Comparison of ENCODE assay signal across 17 cellular contexts in the genomic region with DNA sequence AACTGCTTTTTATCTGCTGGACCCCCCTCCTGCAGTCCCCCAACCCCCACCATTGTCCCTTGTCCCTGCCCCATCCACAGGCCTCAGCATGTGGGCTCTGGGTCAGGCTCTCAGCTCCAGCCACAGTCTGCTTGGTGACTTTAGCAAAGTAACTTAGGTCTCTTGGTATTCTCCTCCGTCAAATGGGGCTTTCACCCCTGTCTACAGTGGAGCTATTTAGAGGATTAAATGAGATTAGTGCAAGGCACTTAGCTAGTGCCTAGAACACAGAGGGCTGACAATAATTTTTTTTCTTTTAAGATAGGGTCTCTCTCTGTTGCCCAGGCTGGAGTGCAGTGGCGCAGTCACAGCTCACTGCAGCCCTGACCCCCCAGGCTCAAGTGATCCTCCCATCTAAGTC.
A peak's percentile ranks its signal among the peaks of the same experiment; 100 is the strongest.
DNase-seq lines count a peak whose midpoint lies in the region; ATAC-seq, FAIRE-seq and TF ChIP-seq lines count a peak whose summit lies in the region.
"Had no signal": no experiment of that assay in that cellular context is flagged by ENCODE, and none has a peak within 500 bp of the region (broad histone marks: within the 10 kb centered on the region; RNA-seq: fewer than 3 reads in every experiment).

No MANE protein-coding gene starts in this region.

- H2BK120ac ChIP-seq in H1 (replicated peaks; ENCODE audit: low read depth, low read length) = no peak overlapping the region

- POLR2A ChIA-PET in H1 (lab: Charles Lee; ENCODE audit: partially characterized antibody) = interaction anchor here (1.4 kb wide), 1 partner anchor 23 kb away, joined by 3 read pairs; no protein-coding TSS in a partner anchor
- POLR2A ChIA-PET in CD8-positive, alpha-beta memory T cell (lab: Charles Lee) = no interaction called here

- H4K5ac ChIP-seq in H1 (ENCODE audit: insufficient read length, low read depth, low read length) = no peak overlapping the region

- no peak for TF ChIP-seq POLR2A in H1 (IDR thresholded peaks at IDR 0.05; ENCODE audit: control extremely low read depth in 1 of 2, low read depth in 2 of 2, low read length in 2 of 2)
- TF ChIP-seq POLR2A in spleen (IDR thresholded peaks at IDR 0.05) = no peak
- no peak for TF ChIP-seq POLR2A in erythroblast (IDR thresholded peaks at IDR 0.05; ENCODE audit: low read length)

- H2BK12ac ChIP-seq in H1 (ENCODE audit: low read depth, low read length) = 0 out of 2 replicates have a peak overlapping the region, but pooled peaks have one; percentile 84

- no peak for TF ChIP-seq RAD21 in H1 (IDR thresholded peaks at IDR 0.05 in 1 of 2, conservative IDR thresholded peaks at IDR 0.05 in 1 of 2; ENCODE audit: low read depth in 2 of 2, low read length in 2 of 2)

- TF ChIP-seq CTCF in GM23338 (conservative IDR thresholded peaks at IDR 0.05; ENCODE audit: low read depth in 2 of 2) (no peak), H1 (IDR thresholded peaks at IDR 0.05; ENCODE audit: control extremely low read depth in 1 of 3, insufficient read depth in 1 of 3, low read depth in 1 of 3, low read length in 3 of 3) (no peak), kidney (IDR thresholded peaks at IDR 0.05; ENCODE audit: borderline replicate concordance, extremely low read depth, insufficient read depth) (no peak), spleen (IDR thresholded peaks at IDR 0.05 in 8 of 11, conservative IDR thresholded peaks at IDR 0.05 in 3 of 11) (no peak)

- H3K9me3 Mint-ChIP-seq in GM23338 = no peaks in the 10 kb centered on the region
- no peaks in the 10 kb centered on the region for H3K9me3 Mint-ChIP-seq in CD8-positive, alpha-beta memory T cell
- H3K9me3 Mint-ChIP-seq: CD8-positive, alpha-beta T cell had no signal

- no peak overlapping the region for H3K23ac ChIP-seq in H1 (ENCODE audit: insufficient read length)

- H3K9me3 ChIP-seq in H1 (ENCODE audit: insufficient read depth in 2 of 2, low read depth in 1 of 2, low read length in 1 of 2) (no peaks in the 10 kb centered on the region), kidney (ENCODE audit: control insufficient read depth in 1 of 2, low read length in 2 of 2) (no peaks in the 10 kb centered on the region), spleen (no peaks in the 10 kb centered on the region)
- no peaks in the 10 kb centered on the region for H3K9me3 ChIP-seq in CD8-positive, alpha-beta memory T cell (ENCODE audit: low read length)
- H3K9me3 ChIP-seq: BLaER1 treated with 17β-estradiol and CSF1 and Interleukin-3, amounts not matched to agents 10 nM and 100 nM; HAP-1 had no signal

- WGBS in H1 (ENCODE audit: extremely low coverage in 1 of 2, insufficient coverage in 1 of 2, insufficient read length in 1 of 2, insufficient replicate concordance in 2 of 2, low coverage in 1 of 2, low lambda C conversion rate in 2 of 2, missing lambda C conversion rate in 1 of 2), 2 experiments = 75% methylated on average over 2 of the region's 2 CpGs; no CpG with 5 or more reads in 1 of the 2 experiments
- WGBS in spleen, 5 donors = 93 to 100% (median 98%) methylated on average over 2 of the region's 2 CpGs

- H3K9me2 ChIP-seq in GM23338 (ENCODE audit: insufficient read depth) = no peaks in the 10 kb centered on the region

- no peak overlapping the region for H2BK20ac ChIP-seq in H1 (ENCODE audit: low read length)

- H3K4ac ChIP-seq in H1 (replicated peaks; ENCODE audit: insufficient read length, low read depth, low read length) = no peak overlapping the region

- H3K4me3 ChIP-seq in GM23338 (no peak overlapping the region), H1 (ENCODE audit: extremely low read depth in 1 of 4, insufficient read depth in 2 of 4, low read depth in 3 of 4, low read length in 4 of 4) (no peak overlapping the region), kidney (ENCODE audit: low read length in 2 of 2) (no peak overlapping the region), spleen (no peak overlapping the region)
- no peak overlapping the region for H3K4me3 ChIP-seq in CD8-positive, alpha-beta memory T cell (ENCODE audit: low read length)
- H3K4me3 ChIP-seq: BLaER1 treated with 17β-estradiol and CSF1 and Interleukin-3, amounts not matched to agents 10 nM and 100 nM; HAP-1 had no signal

- H3K79me2 ChIP-seq in GM23338 (replicated peaks; ENCODE audit: insufficient read depth) = no peaks in the 10 kb centered on the region
- no peaks in the 10 kb centered on the region for H3K79me2 ChIP-seq in H1 (ENCODE audit: control insufficient read depth in 1 of 2, insufficient read depth in 2 of 2, low read length in 2 of 2)

- no peak for TF ChIP-seq EP300 in H1 (IDR thresholded peaks at IDR 0.05; ENCODE audit: borderline replicate concordance in 1 of 2, low read depth in 2 of 2, low read length in 2 of 2)

- H3K18ac ChIP-seq in H1 (ENCODE audit: extremely low read depth, low read length) = no peak overlapping the region; the same call in 1 of the 2 replicates

- H3K4me1 ChIP-seq in GM23338 (ENCODE audit: insufficient read depth) = peaks cover 26% of the 10 kb centered on the region
- H3K4me1 ChIP-seq in H1 (replicated peaks in 1 of 4; ENCODE audit: control insufficient read depth in 3 of 4, insufficient read depth in 4 of 4, low read length in 3 of 4) = peaks cover 4 to 28% (median 17%) of the 10 kb centered on the region in 4 experiments
- H3K4me1 ChIP-seq in kidney (ENCODE audit: control insufficient read depth in 1 of 2, insufficient read depth in 1 of 2, low read depth in 1 of 2, low read length in 2 of 2) = no peaks in the 10 kb centered on the region
- H3K4me1 ChIP-seq in spleen = peaks cover 0 to 24% (median 8%) of the 10 kb centered on the region in 6 donors
- H3K4me1 ChIP-seq in CD8-positive, alpha-beta memory T cell (ENCODE audit: insufficient read depth, low read length) = no peaks in the 10 kb centered on the region

- H3K27me3 ChIP-seq in GM23338 (ENCODE audit: insufficient read depth) (no peaks in the 10 kb centered on the region), H1 (replicated peaks in 1 of 4; ENCODE audit: control insufficient read depth in 3 of 4, extremely low read depth in 1 of 4, insufficient read depth in 3 of 4, low read length in 3 of 4) (no peaks in the 10 kb centered on the region), spleen (replicated peaks in 1 of 7) (no peaks in the 10 kb centered on the region)
- no peaks in the 10 kb centered on the region for H3K27me3 ChIP-seq in CD8-positive, alpha-beta memory T cell (ENCODE audit: insufficient read depth, low read length, poor library complexity, severe bottlenecking)
- H3K27me3 ChIP-seq: BLaER1 treated with 17β-estradiol and CSF1 and Interleukin-3, amounts not matched to agents 10 nM and 100 nM had no signal

- no peaks in the 10 kb centered on the region; the same call in 1 of the 2 replicates for H3K23me2 ChIP-seq in H1 (ENCODE audit: low read depth, low read length)

- H3K27ac Mint-ChIP-seq in GM23338 = peak overlapping the region; percentile 44; the same call in 1 of the 2 replicates
- no peak overlapping the region for H3K27ac Mint-ChIP-seq in CD8-positive, alpha-beta memory T cell
- H3K27ac Mint-ChIP-seq: B cell; CD8-positive, alpha-beta T cell had no signal

- intact Hi-C loops in kidney (cut with DNase I) = no loop called here
- intact Hi-C loops in spleen (cut with DNase I; ENCODE audit: low total_unique reads) = loop anchor here (10.0 kb wide), 1 partner anchor 54 kb away; no protein-coding TSS in a partner anchor

- peaks cover 16% of the 10 kb centered on the region for H3K27me3 Mint-ChIP-seq in GM23338 (ENCODE audit: insufficient read depth, low read depth, poor library complexity)
- H3K27me3 Mint-ChIP-seq in CD8-positive, alpha-beta memory T cell = no peaks in the 10 kb centered on the region
- H3K27me3 Mint-ChIP-seq: B cell had no signal

- H2AK5ac ChIP-seq in H1 (ENCODE audit: low read depth, low read length) = no peak overlapping the region

- peak overlapping the region; percentile 78; the same call in 1 of the 2 replicates for H2BK5ac ChIP-seq in H1 (ENCODE audit: low read depth, low read length)

- H3K36me3 Mint-ChIP-seq in GM23338 (ENCODE audit: low read depth) = peaks cover 13% of the 10 kb centered on the region; the same call in 2 of the 3 replicates
- peaks cover 0 to 43% (median 6%) of the 10 kb centered on the region in 3 donors for H3K36me3 Mint-ChIP-seq in CD8-positive, alpha-beta memory T cell

- H2BK15ac ChIP-seq in H1 (ENCODE audit: low read length) = no peak overlapping the region

- H3F3A ChIP-seq in GM23338 (replicated peaks; ENCODE audit: low read depth) = no peaks in the 10 kb centered on the region

- no peak for FAIRE-seq in H1 (lab: Jason Lieb, UNC)
- no peak for FAIRE-seq in kidney (lab: Jason Lieb, UNC)
- FAIRE-seq: D721Med, G401.6, GM12891 had no signal

- H3K14ac ChIP-seq in H1 (ENCODE audit: insufficient read length) = no peak overlapping the region

- H3K27ac ChIP-seq in GM23338 (ENCODE audit: low read depth) = no peak overlapping the region
- H3K27ac ChIP-seq in H1 (ENCODE audit: low read depth, low read length) = no peak overlapping the region
- H3K27ac ChIP-seq in kidney (ENCODE audit: low read depth in 2 of 2, low read length in 2 of 2) = no peak overlapping the region
- H3K27ac ChIP-seq in spleen = no peak overlapping the region
- H3K27ac ChIP-seq in CD8-positive, alpha-beta memory T cell (ENCODE audit: low read depth, low read length) = no peak overlapping the region
- H3K27ac ChIP-seq: BLaER1 treated with 17β-estradiol and CSF1 and Interleukin-3, amounts not matched to agents 10 nM and 100 nM; HL-60 had no signal

- ATAC-seq in GM23338 = no peak
- ATAC-seq: CD8-positive, alpha-beta T cell had no signal

- H4K8ac ChIP-seq in H1 (ENCODE audit: extremely low read depth, insufficient read depth, low read length) = peak overlapping the region; percentile 63; the same call in 1 of the 2 replicates

- H3K4me3 Mint-ChIP-seq in GM23338 = no peak overlapping the region
- no peak overlapping the region for H3K4me3 Mint-ChIP-seq in CD8-positive, alpha-beta memory T cell
- H3K4me3 Mint-ChIP-seq: B cell; CD8-positive, alpha-beta T cell had no signal

- no peak overlapping the region for H3K56ac ChIP-seq in H1 (replicated peaks; ENCODE audit: insufficient read length, low read depth, low read length)

- H4K91ac ChIP-seq in H1 (replicated peaks; ENCODE audit: insufficient read length, low read length) = no peak overlapping the region

- DNase-seq in GM23338 (ENCODE audit: low spot score) = no peak
- no peak for DNase-seq in H1 (ENCODE audit: low read depth in 1 of 2, low spot score in 2 of 2)
- peak; percentile 4 for DNase-seq in kidney
- peak; percentile 30 for DNase-seq in spleen
- DNase-seq in mesenteric fat pad (ENCODE audit: low spot score) = no peak
- DNase-seq in erythroblast (lab: John Stamatoyannopoulos, UW) = no peak
- no peak for DNase-seq in CD8-positive, alpha-beta memory T cell
- DNase-seq in NK-92 treated with Interleukin-12 subunit alpha and Interleukin-12 subunit beta, amount 100 ng/mL, for 24 hours (lab: John Stamatoyannopoulos, UW) = no peak
- DNase-seq: CD8-positive, alpha-beta T cell; COR-L47 had no signal

- no peak overlapping the region for H3K4me2 ChIP-seq in GM23338
- no peak overlapping the region for H3K4me2 ChIP-seq in H1 (ENCODE audit: insufficient read depth in 1 of 2, low read depth in 2 of 2, low read length in 2 of 2)
- H3K4me2 ChIP-seq: BLaER1 treated with 17β-estradiol and CSF1 and Interleukin-3, amounts not matched to agents 10 nM and 100 nM had no signal

- H3K79me1 ChIP-seq in H1 (ENCODE audit: low read depth, low read length) = no peaks in the 10 kb centered on the region; the same call in 1 of the 2 replicates

- no peak overlapping the region for H2AFZ ChIP-seq in GM23338
- no peak overlapping the region for H2AFZ ChIP-seq in H1 (ENCODE audit: low read length)

- H3K9ac ChIP-seq in H1 (replicated peaks in 1 of 4; ENCODE audit: extremely low read depth in 1 of 4, low read depth in 3 of 4, low read length in 3 of 4) = no peak overlapping the region
- H3K9ac ChIP-seq in kidney (ENCODE audit: low read length in 2 of 2) = no peak overlapping the region
- H3K9ac ChIP-seq: BLaER1 treated with 17β-estradiol and CSF1 and Interleukin-3, amounts not matched to agents 10 nM and 100 nM had no signal

- no peaks in the 10 kb centered on the region for H3K36me3 ChIP-seq in GM23338 (ENCODE audit: insufficient read depth)
- no peaks in the 10 kb centered on the region; a peak in 1 of 8 replicates for H3K36me3 ChIP-seq in H1 (ENCODE audit: control insufficient read depth in 2 of 4, insufficient read depth in 4 of 4, low read length in 3 of 4)
- peaks cover 6 to 9% of the 10 kb centered on the region in 2 donors for H3K36me3 ChIP-seq in kidney (ENCODE audit: control insufficient read depth in 1 of 2, insufficient read depth in 2 of 2, low read length in 2 of 2)
- H3K36me3 ChIP-seq in spleen = peaks cover 0 to 100% (median 47%) of the 10 kb centered on the region in 6 donors
- no peaks in the 10 kb centered on the region for H3K36me3 ChIP-seq in CD8-positive, alpha-beta memory T cell (ENCODE audit: insufficient read depth, low read length)
- H3K36me3 ChIP-seq: HAP-1 had no signal

- H4K20me1 ChIP-seq in GM23338 (replicated peaks; ENCODE audit: insufficient read depth) = no peaks in the 10 kb centered on the region
- no peaks in the 10 kb centered on the region for H4K20me1 ChIP-seq in H1 (replicated peaks in 1 of 2; ENCODE audit: control insufficient read depth in 1 of 2, insufficient read depth in 2 of 2, low read length in 2 of 2)

- CTCF ChIA-PET in H1 (lab: Charles Lee; ENCODE audit: partially characterized antibody) = interaction anchor here (0.8 to 3.2 kb wide), 14 partner anchors 9 to 171 kb away, joined by 3 to 9 read pairs (median 4); no protein-coding TSS in a partner anchor
- CTCF ChIA-PET in CD8-positive, alpha-beta memory T cell (lab: Charles Lee) = no interaction called here

- H3K4me1 Mint-ChIP-seq in GM23338 = peaks cover 53% of the 10 kb centered on the region
- no peaks in the 10 kb centered on the region for H3K4me1 Mint-ChIP-seq in CD8-positive, alpha-beta memory T cell
- H3K4me1 Mint-ChIP-seq: B cell had no signal

Comparison
In these comparisons a context has a peak if more than half of its experiments do, and no peak if none do; other contexts are left out.
1. DNase-seq: peak in kidney (single experiment) and spleen (single experiment); none in GM23338 (single experiment), H1 (0 of 2), mesenteric fat pad (single experiment), erythroblast (0 of 2), CD8-positive, alpha-beta memory T cell (0 of 5) and NK-92 treated with Interleukin-12 subunit alpha and Interleukin-12 subunit beta, amount 100 ng/mL, for 24 hours (single experiment).